ENCODE assay signal across 8 cellular contexts in the genomic region with DNA sequence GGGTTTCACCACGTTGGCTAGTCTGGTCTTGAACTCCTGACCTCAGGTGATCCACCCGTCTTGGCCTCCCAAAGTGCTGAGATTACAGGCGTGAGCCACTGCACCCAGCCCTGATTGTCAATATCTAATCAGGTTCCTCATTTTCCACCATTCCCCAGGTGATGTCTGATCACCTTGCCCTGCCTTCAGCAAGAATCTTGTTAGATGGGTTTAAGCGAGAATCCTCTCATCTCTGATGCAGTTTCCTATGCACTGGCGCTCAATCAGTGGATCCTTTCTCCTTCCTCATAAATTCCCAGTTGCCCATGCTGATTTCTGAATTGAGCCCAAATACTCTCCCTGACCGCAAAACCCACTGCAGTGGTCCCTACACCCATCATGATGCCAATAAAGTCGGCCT. TPM values are rescaled to one million over a fixed set of nuclear protein-coding genes. Genes with fewer than 3 reads are reported as not detected.
A peak's percentile ranks its signal among the peaks of the same experiment; 100 is the strongest.
DNase-seq lines count a peak whose midpoint lies in the region; ATAC-seq and TF ChIP-seq lines count a peak whose summit lies in the region.

No MANE protein-coding gene starts in this region.

- H3K36me3 ChIP-seq in BLaER1 (peaks cover 12% of the 10 kb centered on the region), KMS-11 (ENCODE audit: insufficient read depth) (no peaks in the 10 kb centered on the region)

- H3K27me3 ChIP-seq in BLaER1 (no peaks in the 10 kb centered on the region), KMS-11 (ENCODE audit: insufficient read depth, low read depth) (no peaks in the 10 kb centered on the region)

- intact Hi-C loops in dendritic cell treated with granulocyte-macrophage colony-stimulating factor and Interleukin-4, amounts not matched to agents 40 ng/mL and 50 ng/mL, for 4 days (cut with micrococcal nuclease) = loop anchor here (1.0 kb wide), 1 partner anchor 15 kb away; no protein-coding TSS in a partner anchor

- peak overlapping the region; percentile 78 for H3K4me3 Mint-ChIP-seq in dendritic cell treated with granulocyte-macrophage colony-stimulating factor and Interleukin-4, amounts not matched to agents 40 ng/mL and 50 ng/mL, for 4 days
- peak overlapping the region; percentile 70 for H3K4me3 Mint-ChIP-seq in natural killer cell treated with Interleukin-12 subunit alpha and Interleukin-12 subunit beta and Interleukin-15 and Interleukin-18, amount 100 ng/mL, for 72 hours

- peaks cover 12% of the 10 kb centered on the region for H3K36me3 Mint-ChIP-seq in dendritic cell treated with granulocyte-macrophage colony-stimulating factor and Interleukin-4, amounts not matched to agents 40 ng/mL and 50 ng/mL, for 4 days (ENCODE audit: low read depth)
- no peaks in the 10 kb centered on the region for H3K36me3 Mint-ChIP-seq in natural killer cell treated with Interleukin-12 subunit alpha and Interleukin-12 subunit beta and Interleukin-15 and Interleukin-18, amount 100 ng/mL, for 72 hours

- no peaks in the 10 kb centered on the region for H3K9me3 Mint-ChIP-seq in dendritic cell treated with granulocyte-macrophage colony-stimulating factor and Interleukin-4, amounts not matched to agents 40 ng/mL and 50 ng/mL, for 4 days
- no peaks in the 10 kb centered on the region for H3K9me3 Mint-ChIP-seq in natural killer cell treated with Interleukin-12 subunit alpha and Interleukin-12 subunit beta and Interleukin-15 and Interleukin-18, amount 100 ng/mL, for 72 hours

- no peaks in the 10 kb centered on the region for H3K9me3 ChIP-seq in BLaER1

- H3K4me3 ChIP-seq in BLaER1 = peak overlapping the region; percentile 100
- H3K4me3 ChIP-seq in KMS-11 (IDR thresholded peaks at IDR 0.05; ENCODE audit: insufficient read depth, low read depth, low read length) = no peak overlapping the region

- H3K27ac ChIP-seq in BLaER1 (no peak overlapping the region), KMS-11 (no peak overlapping the region)

- ATAC-seq in natural killer cell treated with Interleukin-12 subunit alpha and Interleukin-12 subunit beta and Interleukin-15 and Interleukin-18, amount 100 ng/mL, for 72 hours = no peak
- no peak for ATAC-seq in HG03432 (IDR thresholded peaks at IDR 0.05; ENCODE audit: unreplicated experiment)
- ATAC-seq in HG03571 (IDR thresholded peaks at IDR 0.05; ENCODE audit: unreplicated experiment) = no peak

- H3K4me1 Mint-ChIP-seq in dendritic cell treated with granulocyte-macrophage colony-stimulating factor and Interleukin-4, amounts not matched to agents 40 ng/mL and 50 ng/mL, for 4 days (ENCODE audit: low read depth) = peaks cover 27% of the 10 kb centered on the region
- H3K4me1 Mint-ChIP-seq in natural killer cell treated with Interleukin-12 subunit alpha and Interleukin-12 subunit beta and Interleukin-15 and Interleukin-18, amount 100 ng/mL, for 72 hours (ENCODE audit: low read depth in 2 of 2) = peaks cover 23% of the 10 kb centered on the region in 2 donors

- H3K27me3 Mint-ChIP-seq in dendritic cell treated with granulocyte-macrophage colony-stimulating factor and Interleukin-4, amounts not matched to agents 40 ng/mL and 50 ng/mL, for 4 days = no peaks in the 10 kb centered on the region
- no peaks in the 10 kb centered on the region for H3K27me3 Mint-ChIP-seq in natural killer cell treated with Interleukin-12 subunit alpha and Interleukin-12 subunit beta and Interleukin-15 and Interleukin-18, amount 100 ng/mL, for 72 hours

- peaks cover 52% of the 10 kb centered on the region for H3K79me2 ChIP-seq in KMS-11 (ENCODE audit: insufficient read depth, low read depth)

- H3K4me1 ChIP-seq in BLaER1 (peaks cover 37% of the 10 kb centered on the region), KMS-11 (ENCODE audit: low read depth, poor library complexity, severe bottlenecking) (peaks cover 25% of the 10 kb centered on the region)

- H4K20me1 ChIP-seq in BLaER1 = peaks cover 34% of the 10 kb centered on the region
- H4K20me1 ChIP-seq in KMS-11 (ENCODE audit: insufficient read depth) = no peaks in the 10 kb centered on the region

- H3K9ac ChIP-seq in BLaER1 (peak overlapping the region; percentile 100; the same call in 1 of the 2 replicates), KMS-11 (peak overlapping the region; percentile 99; the same call in 1 of the 2 replicates)

- H3K4me2 ChIP-seq in BLaER1 (peak overlapping the region; percentile 95), KMS-11 (peak overlapping the region; percentile 99)

- H2AFZ ChIP-seq in KMS-11 (ENCODE audit: low read depth) = peak overlapping the region; percentile 81

- H3K27ac Mint-ChIP-seq in dendritic cell treated with granulocyte-macrophage colony-stimulating factor and Interleukin-4, amounts not matched to agents 40 ng/mL and 50 ng/mL, for 4 days = peak overlapping the region; percentile 80
- peak overlapping the region; percentile 47 to 52 for H3K27ac Mint-ChIP-seq in natural killer cell treated with Interleukin-12 subunit alpha and Interleukin-12 subunit beta and Interleukin-15 and Interleukin-18, amount 100 ng/mL, for 72 hours

- TF ChIP-seq CTCF in KMS-11 (conservative IDR thresholded peaks at IDR 0.05; ENCODE audit: low read depth, low read length) = no peak

- DNase-seq in natural killer cell treated with Interleukin-12 subunit alpha and Interleukin-12 subunit beta and Interleukin-15 and Interleukin-18, amount 100 ng/mL, for 72 hours (ENCODE audit: low spot score) = no peak
- DNase-seq in NCI-H774 (lab: John Stamatoyannopoulos, UW) (no peak), superior temporal gyrus (ENCODE audit: extremely low spot score) (no peak)

RNA-seq across cellular contexts. Expression of gene ZC3H7B, which starts 0.7 kb away (rescaled TPM):
- 10 to 100 TPM; 51.2 to 68.9 TPM for total RNA-seq in natural killer cell treated with Interleukin-12 subunit alpha and Interleukin-12 subunit beta and Interleukin-15 and Interleukin-18, amount 100 ng/mL, for 72 hours

RNA-seq across cellular contexts. Expression of gene RANGAP1, which starts 14.7 kb away (rescaled TPM):
- total RNA-seq in natural killer cell treated with Interleukin-12 subunit alpha and Interleukin-12 subunit beta and Interleukin-15 and Interleukin-18, amount 100 ng/mL, for 72 hours = 100 to 1,000 TPM; 101 to 216 TPM

RNA-seq across cellular contexts. Expression of gene CHADL, which starts 59.9 kb away (rescaled TPM):
- under 1 TPM; 0.40 to 0.45 TPM for total RNA-seq in natural killer cell treated with Interleukin-12 subunit alpha and Interleukin-12 subunit beta and Interleukin-15 and Interleukin-18, amount 100 ng/mL, for 72 hours
